In genomic region chr1:54922040-54922761, GRCh38 we compare ENCODE assay signal across 21 cellular contexts. TPM values are rescaled to one million over a fixed set of nuclear protein-coding genes. Genes with fewer than 3 reads are reported as not detected.
DNase-seq lines count a peak whose midpoint lies in the region; ATAC-seq, FAIRE-seq and TF ChIP-seq lines count a peak whose summit lies in the region.
"Had no signal": no experiment of that assay in that cellular context is flagged by ENCODE, and none has a peak within 500 bp of the region (broad histone marks: within the 10 kb centered on the region; RNA-seq: fewer than 3 reads in every experiment).

No MANE protein-coding gene starts in this region.

- intact Hi-C loops in PC-9 (cut with micrococcal nuclease; ENCODE audit: unreplicated experiment) = loop anchor here (2.0 kb wide), 1 partner anchor 35 kb away; the partner anchor contains the start of gene DHCR24
- intact Hi-C loops in esophagus squamous epithelium (cut with DNase I) = no loop called here
- intact Hi-C loops in psoas muscle (cut with DNase I) = no loop called here
- intact Hi-C loops in activated T-helper 1 cell treated with anti-CD3 and anti-CD28 coated beads, Interleukin-12 subunit alpha, Interleukin-12 subunit beta, Interleukin-2, Interleukin-4 antibody, amounts not matched to agents 30 ng/mL and 10 ng/mL and 1 ng/mL, durations not matched to agents 14 hours and 24 hours and 36 hours (cut with micrococcal nuclease) = no loop called here

- H3K4me1 Mint-ChIP-seq in activated T-helper 1 cell treated with anti-CD3 and anti-CD28 coated beads, Interleukin-12 subunit alpha, Interleukin-12 subunit beta, Interleukin-2, Interleukin-4 antibody, amounts not matched to agents 30 ng/mL and 10 ng/mL and 1 ng/mL, durations not matched to agents 14 hours and 24 hours and 36 hours (ENCODE audit: low read depth) = no peaks in the 10 kb centered on the region
- H3K4me1 Mint-ChIP-seq: IgD-negative memory B cell had no signal

- H2AFZ ChIP-seq in PC-9 = no peak overlapping the region; the same call in 1 of the 2 replicates

- H3K4me3 ChIP-seq in PC-9 = no peak overlapping the region
- H3K4me3 ChIP-seq in esophagus squamous epithelium = no peak overlapping the region
- H3K4me3 ChIP-seq in psoas muscle = no peak overlapping the region
- H3K4me3 ChIP-seq: HAP-1, SJSA1 had no signal

- no peak for DNase-seq in GM18507 (ENCODE audit: extremely low spot score, insufficient read length, low read depth)
- DNase-seq in PC-9 = no peak
- no peak for DNase-seq in esophagus squamous epithelium (lab: John Stamatoyannopoulos, UW)
- DNase-seq in psoas muscle = no peak
- no peak for DNase-seq in NCI-H2196 treated with DMSO at 0.1 percent for 48 hours (lab: John Stamatoyannopoulos, UW; ENCODE audit: unreplicated experiment)
- DNase-seq in amniotic stem cell (lab: John Stamatoyannopoulos, UW) = no peak
- no peak for DNase-seq in activated T-helper 1 cell treated with anti-CD3 and anti-CD28 coated beads, Interleukin-12 subunit alpha, Interleukin-12 subunit beta, Interleukin-2, Interleukin-4 antibody, amounts not matched to agents 30 ng/mL and 10 ng/mL and 1 ng/mL, durations not matched to agents 14 hours and 24 hours and 36 hours (ENCODE audit: low spot score)
- DNase-seq: DMS 273 treated with DMSO at 0.1 percent for 48 hours, NCI-H1105 treated with DMSO at 0.1 percent for 48 hours, NCI-H187, NCI-H526 treated with DMSO at 0.1 percent for 48 hours had no signal

- CTCF ChIA-PET in PC-9 (lab: Charles Lee) = interaction anchor here (0.6 kb wide), 1 partner anchor 800 kb away, joined by 4 read pairs; no protein-coding TSS in a partner anchor

- no peak for ATAC-seq in psoas muscle

- POLR2A ChIA-PET in PC-9 (lab: Charles Lee; ENCODE audit: unreplicated experiment) = interaction anchor here (0.6 kb wide), 1 partner anchor 22 kb away, joined by 4 read pairs; no protein-coding TSS in a partner anchor

- H3K9me2 ChIP-seq in PC-9 (ENCODE audit: insufficient read depth) = no peaks in the 10 kb centered on the region

- H3K36me3 ChIP-seq in PC-9 (ENCODE audit: low read depth) = no peaks in the 10 kb centered on the region
- H3K36me3 ChIP-seq in esophagus squamous epithelium = no peaks in the 10 kb centered on the region
- no peaks in the 10 kb centered on the region for H3K36me3 ChIP-seq in psoas muscle (ENCODE audit: insufficient read depth in 1 of 2, low read depth in 1 of 2)
- H3K36me3 ChIP-seq: HAP-1, SJSA1 had no signal

- H3K36me3 Mint-ChIP-seq in activated T-helper 1 cell treated with anti-CD3 and anti-CD28 coated beads, Interleukin-12 subunit alpha, Interleukin-12 subunit beta, Interleukin-2, Interleukin-4 antibody, amounts not matched to agents 30 ng/mL and 10 ng/mL and 1 ng/mL, durations not matched to agents 14 hours and 24 hours and 36 hours (ENCODE audit: low read depth) = no peaks in the 10 kb centered on the region

- H3K9me3 Mint-ChIP-seq in activated T-helper 1 cell treated with anti-CD3 and anti-CD28 coated beads, Interleukin-12 subunit alpha, Interleukin-12 subunit beta, Interleukin-2, Interleukin-4 antibody, amounts not matched to agents 30 ng/mL and 10 ng/mL and 1 ng/mL, durations not matched to agents 14 hours and 24 hours and 36 hours = no peaks in the 10 kb centered on the region

- peaks cover 25% of the 10 kb centered on the region for H3F3A ChIP-seq in PC-9 (ENCODE audit: insufficient read depth, low read depth)

- TF ChIP-seq POLR2A in esophagus squamous epithelium (IDR thresholded peaks at IDR 0.05) = no peak

- no peak for TF ChIP-seq CTCF in PC-9 (conservative IDR thresholded peaks at IDR 0.05)
- no peak for TF ChIP-seq CTCF in esophagus squamous epithelium (IDR thresholded peaks at IDR 0.05)
- TF ChIP-seq CTCF in psoas muscle (IDR thresholded peaks at IDR 0.05) = no peak

- no peak overlapping the region for H3K4me3 Mint-ChIP-seq in activated T-helper 1 cell treated with anti-CD3 and anti-CD28 coated beads, Interleukin-12 subunit alpha, Interleukin-12 subunit beta, Interleukin-2, Interleukin-4 antibody, amounts not matched to agents 30 ng/mL and 10 ng/mL and 1 ng/mL, durations not matched to agents 14 hours and 24 hours and 36 hours
- H3K4me3 Mint-ChIP-seq: IgD-negative memory B cell had no signal

- no peaks in the 10 kb centered on the region for H4K20me1 ChIP-seq in PC-9 (ENCODE audit: insufficient read depth)

- H3K4me1 ChIP-seq in PC-9 (replicated peaks; ENCODE audit: insufficient read depth) (peaks cover 29% of the 10 kb centered on the region), esophagus squamous epithelium (peaks cover 10 to 75% (median 18%) of the 10 kb centered on the region in 3 donors), psoas muscle (peaks cover 45% of the 10 kb centered on the region)

- H3K27me3 ChIP-seq in PC-9 (ENCODE audit: insufficient read depth, low read depth) (no peaks in the 10 kb centered on the region), esophagus squamous epithelium (no peaks in the 10 kb centered on the region), psoas muscle (ENCODE audit: insufficient read depth in 3 of 3, low read length in 2 of 3) (no peaks in the 10 kb centered on the region)

- no peak overlapping the region for H3K27ac Mint-ChIP-seq in activated T-helper 1 cell treated with anti-CD3 and anti-CD28 coated beads, Interleukin-12 subunit alpha, Interleukin-12 subunit beta, Interleukin-2, Interleukin-4 antibody, amounts not matched to agents 30 ng/mL and 10 ng/mL and 1 ng/mL, durations not matched to agents 14 hours and 24 hours and 36 hours
- H3K27ac Mint-ChIP-seq: IgD-negative memory B cell had no signal

- FAIRE-seq in GM18507 (lab: Jason Lieb, UNC) = peak; percentile 5
- FAIRE-seq: GM12892 had no signal

- H3K79me2 ChIP-seq in PC-9 (ENCODE audit: low read depth) = no peaks in the 10 kb centered on the region

- peaks cover 13% of the 10 kb centered on the region for H3K27me3 Mint-ChIP-seq in activated T-helper 1 cell treated with anti-CD3 and anti-CD28 coated beads, Interleukin-12 subunit alpha, Interleukin-12 subunit beta, Interleukin-2, Interleukin-4 antibody, amounts not matched to agents 30 ng/mL and 10 ng/mL and 1 ng/mL, durations not matched to agents 14 hours and 24 hours and 36 hours (ENCODE audit: insufficient read depth)

- H3K4me2 ChIP-seq in PC-9 = peak overlapping the region; percentile 65

- H3K9me3 ChIP-seq in PC-9 (ENCODE audit: insufficient read depth, low read depth) = no peaks in the 10 kb centered on the region
- no peaks in the 10 kb centered on the region for H3K9me3 ChIP-seq in esophagus squamous epithelium
- H3K9me3 ChIP-seq in psoas muscle = no peaks in the 10 kb centered on the region
- H3K9me3 ChIP-seq: HAP-1, SJSA1 had no signal

- WGBS in esophagus squamous epithelium, 2 donors = 67 to 71% methylated on average over 4 of the region's 4 CpGs
- 75 to 89% (median 80%) methylated on average over 4 of the region's 4 CpGs for WGBS in psoas muscle, 3 donors

- H3K27ac ChIP-seq in PC-9 (peak overlapping the region; percentile 77), esophagus squamous epithelium (peak overlapping the region; percentile 72 to 88 (median 84)), psoas muscle (peak overlapping the region; percentile 57)
- H3K27ac ChIP-seq: C4-2B, SJSA1 had no signal

- no TSS peak for BruUV-seq in PC-9 (replicated peaks; lab: Mats Ljungman, UMichigan)

RNA-seq across cellular contexts. Expression of gene DHCR24, which starts 35.2 kb away (rescaled TPM):
- total RNA-seq in PC-9 (2021) = 195 and 369 TPM in 2 replicates
- total RNA-seq in esophagus squamous epithelium = 100 to 1,000 TPM; 285 to 499 (median 340) TPM
- total RNA-seq in psoas muscle = 100 to 1,000 TPM in 3 of 4 donors, 10 to 100 TPM in 1; 64.4 to 215 (median 129) TPM
- polyA plus RNA-seq in psoas muscle = 100 to 1,000 TPM in 1 of 3 donors, 10 to 100 TPM in 1, 1 to 10 TPM in 1; 8.8 to 164 (median 70.7) TPM
- total RNA-seq in activated T-helper 1 cell treated with anti-CD3 and anti-CD28 coated beads, Interleukin-12 subunit alpha, Interleukin-12 subunit beta, Interleukin-2, Interleukin-4 antibody, amounts not matched to agents 30 ng/mL and 10 ng/mL and 1 ng/mL, durations not matched to agents 14 hours and 24 hours and 36 hours = 206 and 211 TPM in 2 replicates

RNA-seq across cellular contexts. Expression of gene TMEM61, which starts 58.2 kb away (rescaled TPM):
- 3.8 and 5.0 TPM in 2 replicates for total RNA-seq in PC-9 (2021)
- 1 to 10 TPM in 2 of 4 donors, under 1 TPM in 1, not detected in 1; 0.95 to 2.3 (median 1.0) TPM for total RNA-seq in esophagus squamous epithelium
- under 1 TPM in 3 of 4 donors, not detected in 1; 0.34 to 0.54 (median 0.42) TPM for total RNA-seq in psoas muscle
- under 1 TPM; 0.05 to 0.16 (median 0.11) TPM for polyA plus RNA-seq in psoas muscle
- not detected in 2 replicates for total RNA-seq in activated T-helper 1 cell treated with anti-CD3 and anti-CD28 coated beads, Interleukin-12 subunit alpha, Interleukin-12 subunit beta, Interleukin-2, Interleukin-4 antibody, amounts not matched to agents 30 ng/mL and 10 ng/mL and 1 ng/mL, durations not matched to agents 14 hours and 24 hours and 36 hours
- total RNA-seq: Daoy, HT1080, LHCN-M2, OCI-LY7, RPMI7951, SJSA1 had no signal
- polyA plus RNA-seq: IgD-negative memory B cell had no signal
